In genomic region chr1:78006491-78006890, GRCh38 we compare ENCODE assay signal across 9 cellular contexts. TPM values are rescaled to one million over a fixed set of nuclear protein-coding genes. Genes with fewer than 3 reads are reported as not detected.
DNase-seq lines count a peak whose midpoint lies in the region; ATAC-seq and TF ChIP-seq lines count a peak whose summit lies in the region.
"Had no signal": no experiment of that assay in that cellular context is flagged by ENCODE, and none has a peak within 500 bp of the region (broad histone marks: within the 10 kb centered on the region; RNA-seq: fewer than 3 reads in every experiment).

No MANE protein-coding gene starts in this region.

- peak overlapping the region; percentile 93 for H3K4me3 Mint-ChIP-seq in activated CD8-positive, alpha-beta T cell treated with anti-CD3 and anti-CD28 coated beads, Interleukin-2, amount 10 ng/mL, durations not matched to agents 7 days and 5 days
- H3K4me3 Mint-ChIP-seq in stimulated activated naive B cell treated with anti-CD40 and anti-IgM and Interleukin-4, amounts not matched to agents 10 μg/mL and 1 μg/mL and 100 μg/mL, for 72 hours: peak overlapping the region; percentile 60 to 80

- H3K9me2 ChIP-seq in SK-N-SH: no peaks in the 10 kb centered on the region

- TF ChIP-seq CTCF in SK-N-SH (IDR thresholded peaks at IDR 0.05): no peak

- TF ChIP-seq RAD21 in SK-N-SH (IDR thresholded peaks at IDR 0.05; ENCODE audit: low read length): no peak

- H3K4me1 ChIP-seq in SK-N-SH (ENCODE audit: control insufficient read depth in 1 of 2, insufficient read depth in 2 of 2, low read depth in 1 of 2, low read length in 1 of 2) (peaks cover 6 to 8% of the 10 kb centered on the region in 2 experiments; a peak in 2 of 4 replicates), iPS-20b (ENCODE audit: insufficient read depth, low read length) (peaks cover 18% of the 10 kb centered on the region; the same call in 1 of the 2 replicates)

- CTCF ChIA-PET in SK-N-SH (lab: Yijun Ruan, JAX): interaction anchor here (0.9 kb wide), 1 partner anchor 13 kb away, joined by 4 read pairs; no protein-coding TSS in a partner anchor
- CTCF ChIA-PET in activated CD8-positive, alpha-beta T cell treated with anti-CD3 and anti-CD28 coated beads, Interleukin-2, amount 10 ng/mL, durations not matched to agents 7 days and 5 days (lab: Charles Lee): interaction anchor here (1.0 to 5.8 kb wide), 3 partner anchors 21 to 108 kb away, joined by 3 to 60 read pairs (median 30); partner anchors contain the start of gene FUBP1

- no peaks in the 10 kb centered on the region for H3K27me3 ChIP-seq in SK-N-SH (ENCODE audit: insufficient read depth)
- H3K27me3 ChIP-seq in iPS-20b (ENCODE audit: insufficient read depth, low read length): no peaks in the 10 kb centered on the region

- peak overlapping the region; percentile 71 for H3K4me2 ChIP-seq in SK-N-SH

- no peak overlapping the region for H2AFZ ChIP-seq in SK-N-SH (ENCODE audit: low read depth)

- no peak overlapping the region for H3K27ac Mint-ChIP-seq in activated CD8-positive, alpha-beta T cell treated with anti-CD3 and anti-CD28 coated beads, Interleukin-2, amount 10 ng/mL, durations not matched to agents 7 days and 5 days
- no peak overlapping the region for H3K27ac Mint-ChIP-seq in stimulated activated naive B cell treated with anti-CD40 and anti-IgM and Interleukin-4, amounts not matched to agents 10 μg/mL and 1 μg/mL and 100 μg/mL, for 72 hours

- no peaks in the 10 kb centered on the region for H3K9me3 ChIP-seq in SK-N-SH
- H3K9me3 ChIP-seq in iPS-20b (ENCODE audit: insufficient read depth, low read depth, low read length): no peaks in the 10 kb centered on the region

- ATAC-seq in SK-N-SH treated with all-trans-retinoic acid at 6 μM for 48 hours (no peak), GM18873 (IDR thresholded peaks at IDR 0.05; ENCODE audit: low FRiP score, unreplicated experiment) (no peak), HG02798 (IDR thresholded peaks at IDR 0.05; ENCODE audit: poor library complexity, unreplicated experiment) (no peak)
- no peak for ATAC-seq in activated CD8-positive, alpha-beta T cell treated with anti-CD3 and anti-CD28 coated beads, Interleukin-2, amount 10 ng/mL, durations not matched to agents 7 days and 5 days
- no peak for ATAC-seq in stimulated activated naive B cell treated with anti-CD40 and anti-IgM and Interleukin-4, amounts not matched to agents 10 μg/mL and 1 μg/mL and 100 μg/mL, for 72 hours (replicated peaks)

- TF ChIP-seq EP300 in SK-N-SH (IDR thresholded peaks at IDR 0.05; ENCODE audit: borderline replicate concordance in 1 of 2, low read depth in 1 of 2, low read length in 1 of 2): no peak

- H3K79me2 ChIP-seq in SK-N-SH (ENCODE audit: insufficient read depth): peaks cover 82% of the 10 kb centered on the region

- H3K27ac ChIP-seq in SK-N-SH (ENCODE audit: low read depth in 2 of 2, low read length in 1 of 2) (peak overlapping the region in 1 of 2 experiments; percentile 95; a peak in 3 of 4 replicates), iPS-20b (ENCODE audit: low read length) (no peak overlapping the region)

- peak overlapping the region; percentile 96 for H3K9ac ChIP-seq in SK-N-SH
- H3K9ac ChIP-seq in iPS-20b (ENCODE audit: low read depth, low read length): 0 out of 2 replicates have a peak overlapping the region, but pooled peaks have one; percentile 22

- peaks cover 36% of the 10 kb centered on the region for H3K4me1 Mint-ChIP-seq in activated CD8-positive, alpha-beta T cell treated with anti-CD3 and anti-CD28 coated beads, Interleukin-2, amount 10 ng/mL, durations not matched to agents 7 days and 5 days (ENCODE audit: low read depth)
- H3K4me1 Mint-ChIP-seq in stimulated activated naive B cell treated with anti-CD40 and anti-IgM and Interleukin-4, amounts not matched to agents 10 μg/mL and 1 μg/mL and 100 μg/mL, for 72 hours: peaks cover 9 to 27% of the 10 kb centered on the region in 2 donors

- POLR2A ChIA-PET in SK-N-SH (lab: Yijun Ruan, JAX): no interaction called here
- POLR2A ChIA-PET in activated CD8-positive, alpha-beta T cell treated with anti-CD3 and anti-CD28 coated beads, Interleukin-2, amount 10 ng/mL, durations not matched to agents 7 days and 5 days (lab: Charles Lee): interaction anchor here (0.7 to 7.4 kb wide), 3 partner anchors 28 to 48 kb away, joined by 4 to 317 read pairs (median 6); partner anchors contain the start of gene FUBP1

- DNase-seq in SK-N-SH (no peak), NCI-H69 (lab: John Stamatoyannopoulos, UW) (no peak)
- no peak for DNase-seq in activated CD8-positive, alpha-beta T cell treated with anti-CD3 and anti-CD28 coated beads, Interleukin-2, amount 10 ng/mL, durations not matched to agents 7 days and 5 days
- no peak for DNase-seq in stimulated activated naive B cell treated with anti-CD40 and anti-IgM and Interleukin-4, amounts not matched to agents 10 μg/mL and 1 μg/mL and 100 μg/mL, for 72 hours
- DNase-seq: NCI-H1092 had no signal

- H3K36me3 ChIP-seq in SK-N-SH (replicated peaks in 1 of 2; ENCODE audit: control insufficient read depth in 1 of 2, insufficient read depth in 2 of 2, low read length in 1 of 2) (peaks cover 0 to 15% of the 10 kb centered on the region in 2 experiments), iPS-20b (ENCODE audit: insufficient read depth, low read depth, low read length) (no peaks in the 10 kb centered on the region)

- H4K20me1 ChIP-seq in SK-N-SH (ENCODE audit: insufficient read depth): no peaks in the 10 kb centered on the region; the same call in 1 of the 2 replicates

- H3K4me3 ChIP-seq in SK-N-SH (ENCODE audit: low read depth in 2 of 2, low read length in 1 of 2) (peak overlapping the region; percentile 62 to 70; a peak in 3 of 4 replicates), iPS-20b (ENCODE audit: low read length) (0 out of 2 replicates have a peak overlapping the region, but pooled peaks have one; percentile 1)

- no peaks in the 10 kb centered on the region for H3K9me3 Mint-ChIP-seq in activated CD8-positive, alpha-beta T cell treated with anti-CD3 and anti-CD28 coated beads, Interleukin-2, amount 10 ng/mL, durations not matched to agents 7 days and 5 days (ENCODE audit: insufficient read depth)
- H3K9me3 Mint-ChIP-seq in stimulated activated naive B cell treated with anti-CD40 and anti-IgM and Interleukin-4, amounts not matched to agents 10 μg/mL and 1 μg/mL and 100 μg/mL, for 72 hours: no peaks in the 10 kb centered on the region

- peaks cover 2% of the 10 kb centered on the region for H3K36me3 Mint-ChIP-seq in activated CD8-positive, alpha-beta T cell treated with anti-CD3 and anti-CD28 coated beads, Interleukin-2, amount 10 ng/mL, durations not matched to agents 7 days and 5 days (ENCODE audit: low read depth)
- H3K36me3 Mint-ChIP-seq in stimulated activated naive B cell treated with anti-CD40 and anti-IgM and Interleukin-4, amounts not matched to agents 10 μg/mL and 1 μg/mL and 100 μg/mL, for 72 hours: peaks cover 0 to 6% of the 10 kb centered on the region in 2 donors

- H3F3A ChIP-seq in SK-N-SH (replicated peaks; ENCODE audit: insufficient read depth): peaks cover 40% of the 10 kb centered on the region

- no peaks in the 10 kb centered on the region for H3K27me3 Mint-ChIP-seq in activated CD8-positive, alpha-beta T cell treated with anti-CD3 and anti-CD28 coated beads, Interleukin-2, amount 10 ng/mL, durations not matched to agents 7 days and 5 days (ENCODE audit: low read depth)
- no peaks in the 10 kb centered on the region for H3K27me3 Mint-ChIP-seq in stimulated activated naive B cell treated with anti-CD40 and anti-IgM and Interleukin-4, amounts not matched to agents 10 μg/mL and 1 μg/mL and 100 μg/mL, for 72 hours

TF ChIP-seq in SK-N-SH, 30 proteins besides CTCF, POLR2A, EP300 and RAD21 (continues in another document):
- TF ChIP-seq RXRA (IDR thresholded peaks at IDR 0.05; ENCODE audit: borderline replicate concordance, low read depth): no peak
- no peak for TF ChIP-seq EZH2phosphoT487 (IDR thresholded peaks at IDR 0.05; ENCODE audit: borderline replicate concordance, low read depth)
- no peak for TF ChIP-seq GABPA (IDR thresholded peaks at IDR 0.05; ENCODE audit: low read depth)
- TF ChIP-seq TCF12 (IDR thresholded peaks at IDR 0.05): no peak
- TF ChIP-seq RFX5 (IDR thresholded peaks at IDR 0.05; ENCODE audit: low read length): no peak

TF ChIP-seq in SK-N-SH treated with all-trans-retinoic acid at 6 μM for 48 hours, 23 proteins besides CTCF, POLR2A, EP300 and RAD21 (continues in another document):
- TF ChIP-seq ESRRG (CRISPR knock-in tag; IDR thresholded peaks at IDR 0.05) (no peak), ZC3H10 (CRISPR knock-in tag; IDR thresholded peaks at IDR 0.05) (no peak), ZNF70 (CRISPR knock-in tag; IDR thresholded peaks at IDR 0.05) (no peak), ZNF8 (CRISPR knock-in tag; IDR thresholded peaks at IDR 0.05) (no peak), ISL1 (CRISPR knock-in tag; IDR thresholded peaks at IDR 0.05) (no peak)

RNA-seq across cellular contexts. Expression of gene DNAJB4, which starts 1.8 kb away (rescaled TPM):
- polyA plus RNA-seq in SK-N-SH (2012; rRNA removed): 13.5 and 17.5 TPM in 2 replicates
- polyA plus RNA-seq in SK-N-SH (2012; cell fraction: cytosol; rRNA removed): 20.2 and 24.3 TPM in 2 replicates
- polyA plus RNA-seq in SK-N-SH (2012; cell fraction: nucleus; rRNA removed): 7.3 and 18.3 TPM in 2 replicates
- 10 to 100 TPM in 1 of 2 experiments, 1 to 10 TPM in 1; 9.4 to 10.5 TPM for total RNA-seq in activated CD8-positive, alpha-beta T cell treated with anti-CD3 and anti-CD28 coated beads, Interleukin-2, amount 10 ng/mL, durations not matched to agents 7 days and 5 days

RNA-seq across cellular contexts. Expression of gene FUBP1, which starts 27.6 kb away (rescaled TPM):
- polyA plus RNA-seq in SK-N-SH (2012; rRNA removed): 64.1 and 95.7 TPM in 2 replicates
- polyA plus RNA-seq in SK-N-SH (2012; cell fraction: cytosol; rRNA removed): 59.1 and 60.1 TPM in 2 replicates
- 198 and 297 TPM in 2 replicates for polyA plus RNA-seq in SK-N-SH (2012; cell fraction: nucleus; rRNA removed)
- 100 to 1,000 TPM; 195 to 197 TPM for total RNA-seq in activated CD8-positive, alpha-beta T cell treated with anti-CD3 and anti-CD28 coated beads, Interleukin-2, amount 10 ng/mL, durations not matched to agents 7 days and 5 days

RNA-seq across cellular contexts. Expression of gene GIPC2, which starts 39.3 kb away (rescaled TPM):
- 0.02 TPM in 1 of 2 replicates, not detected in the other for polyA plus RNA-seq in SK-N-SH (2012; rRNA removed)
- polyA plus RNA-seq in SK-N-SH (2012; cell fraction: cytosol; rRNA removed): 0.04 TPM in 2 replicates
- not detected in 2 replicates for polyA plus RNA-seq in SK-N-SH (2012; cell fraction: nucleus; rRNA removed)
- total RNA-seq in activated CD8-positive, alpha-beta T cell treated with anti-CD3 and anti-CD28 coated beads, Interleukin-2, amount 10 ng/mL, durations not matched to agents 7 days and 5 days: under 1 TPM; 0.34 to 0.37 TPM
